22 cellular contexts compared by ENCODE assay signal in the genomic region with DNA sequence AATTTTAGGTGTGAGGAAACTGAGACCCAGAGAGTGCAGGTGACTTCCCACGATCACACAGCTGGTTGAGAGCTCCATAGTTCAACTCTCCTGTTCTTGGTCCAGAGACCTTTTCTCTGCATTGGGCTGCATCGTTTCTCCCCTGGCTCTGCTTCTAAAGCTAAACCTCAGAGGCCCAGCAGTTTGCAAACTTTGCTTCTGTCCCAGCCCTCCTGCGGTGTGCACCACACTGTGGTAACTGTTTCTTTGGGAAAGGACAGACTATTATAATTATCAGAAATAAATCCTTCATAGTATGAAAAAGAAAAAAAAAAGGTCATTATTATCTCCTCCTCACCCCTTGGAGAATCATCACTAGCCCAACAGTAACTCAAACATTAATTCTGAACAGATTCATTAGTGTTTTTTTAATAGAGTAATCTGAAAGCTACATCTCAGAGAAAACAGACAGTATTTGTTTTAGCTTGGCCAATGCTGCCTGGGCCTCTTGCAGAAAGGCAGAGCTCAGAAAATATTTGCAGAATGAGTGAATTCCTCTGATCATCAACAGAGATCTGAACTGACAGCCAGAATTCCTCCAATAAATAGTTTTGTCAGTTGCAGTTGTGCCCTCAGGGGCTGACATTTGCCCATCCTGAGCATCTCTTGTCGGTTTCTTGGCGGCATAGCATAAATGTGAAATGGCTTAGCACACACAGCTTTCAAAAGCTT. TPM values are rescaled to one million over a fixed set of nuclear protein-coding genes. Genes with fewer than 3 reads are reported as not detected.
DNase-seq lines count a peak whose midpoint lies in the region; ATAC-seq and TF ChIP-seq lines count a peak whose summit lies in the region.
"Had no signal": no experiment of that assay in that cellular context is flagged by ENCODE, and none has a peak within 500 bp of the region (broad histone marks: within the 10 kb centered on the region; RNA-seq: fewer than 3 reads in every experiment).

No MANE protein-coding gene starts in this region.

- peak overlapping the region; percentile 26 for H3K4me2 ChIP-seq in hepatocyte
- H3K4me2 ChIP-seq: BLaER1 had no signal

- H3K4me3 ChIP-seq in Panc1 (ENCODE audit: low read depth in 2 of 2, low read length in 2 of 2) (peak overlapping the region in 1 of 2 experiments; percentile 0; a peak in 1 of 4 replicates), hepatocyte (no peak overlapping the region)
- H3K4me3 ChIP-seq: BLaER1, left lung, SJSA1, skin epidermis, testis had no signal

- intact Hi-C loops in Panc1 (cut with micrococcal nuclease; ENCODE audit: unreplicated experiment) = no loop called here
- intact Hi-C loops in sciatic nerve (cut with DNase I) = no loop called here
- intact Hi-C loops in left colon (cut with DNase I, micrococcal nuclease) = no loop called here
- intact Hi-C loops in activated T-helper 1 cell treated with anti-CD3 and anti-CD28 coated beads, Interleukin-12 subunit alpha, Interleukin-12 subunit beta, Interleukin-2, Interleukin-4 antibody, amounts not matched to agents 30 ng/mL and 10 ng/mL and 1 ng/mL, durations not matched to agents 14 hours and 24 hours and 36 hours (cut with micrococcal nuclease) = no loop called here

- no peaks in the 10 kb centered on the region for H3K36me3 Mint-ChIP-seq in activated T-helper 1 cell treated with anti-CD3 and anti-CD28 coated beads, Interleukin-12 subunit alpha, Interleukin-12 subunit beta, Interleukin-2, Interleukin-4 antibody, amounts not matched to agents 30 ng/mL and 10 ng/mL and 1 ng/mL, durations not matched to agents 14 hours and 24 hours and 36 hours (ENCODE audit: low read depth)

- H3K4me1 Mint-ChIP-seq in activated T-helper 1 cell treated with anti-CD3 and anti-CD28 coated beads, Interleukin-12 subunit alpha, Interleukin-12 subunit beta, Interleukin-2, Interleukin-4 antibody, amounts not matched to agents 30 ng/mL and 10 ng/mL and 1 ng/mL, durations not matched to agents 14 hours and 24 hours and 36 hours (ENCODE audit: low read depth) = peaks cover 25% of the 10 kb centered on the region

- H3K9me3 ChIP-seq in Panc1 (ENCODE audit: control insufficient read depth, insufficient read depth, low read depth, low read length) (no peaks in the 10 kb centered on the region), hepatocyte (ENCODE audit: low read depth) (no peaks in the 10 kb centered on the region)
- H3K9me3 ChIP-seq: BLaER1, left lung, SJSA1, testis had no signal

- H3K9me2 ChIP-seq in hepatocyte (replicated peaks; ENCODE audit: insufficient read depth) = no peaks in the 10 kb centered on the region

- 27% methylated on average over 5 of the region's 5 CpGs for WGBS in hepatocyte (ENCODE audit: low lambda C conversion rate, missing lambda C conversion rate)

- H3K27me3 ChIP-seq in Panc1 (ENCODE audit: control insufficient read depth, insufficient read depth, low read length) (no peaks in the 10 kb centered on the region), hepatocyte (no peaks in the 10 kb centered on the region)
- H3K27me3 ChIP-seq: BLaER1, foreskin keratinocyte, left lung, SJSA1, testis had no signal

- H3K4me1 ChIP-seq in Panc1 (ENCODE audit: control insufficient read depth, insufficient read depth, low read length) (peaks cover 83% of the 10 kb centered on the region), hepatocyte (ENCODE audit: insufficient read depth) (peaks cover 15% of the 10 kb centered on the region)
- H3K4me1 ChIP-seq: BLaER1, left lung, testis had no signal

- CTCF ChIA-PET in Panc1 (lab: Charles Lee) = interaction anchor here (1.1 to 1.5 kb wide), 2 partner anchors 16 to 126 kb away, joined by 3 to 5 read pairs; no protein-coding TSS in a partner anchor

- no peaks in the 10 kb centered on the region for H3K79me2 ChIP-seq in hepatocyte

- in situ Hi-C loops in Panc1 (cut with HindIII; ENCODE audit: low pct_unique_long_range_greater_than_20kb, low sequenced_read_pairs) = no loop called here

- BruUV-seq in Panc1 (replicated peaks; lab: Mats Ljungman, UMichigan) = no TSS peak

- peak overlapping the region; percentile 100 for H3K27ac ChIP-seq in Panc1 (ENCODE audit: low read length)
- H3K27ac ChIP-seq in hepatocyte = peak overlapping the region; percentile 53
- H3K27ac ChIP-seq: BLaER1, foreskin keratinocyte, left lung, testis had no signal

- peaks cover 4% of the 10 kb centered on the region for H3K27me3 Mint-ChIP-seq in activated T-helper 1 cell treated with anti-CD3 and anti-CD28 coated beads, Interleukin-12 subunit alpha, Interleukin-12 subunit beta, Interleukin-2, Interleukin-4 antibody, amounts not matched to agents 30 ng/mL and 10 ng/mL and 1 ng/mL, durations not matched to agents 14 hours and 24 hours and 36 hours (ENCODE audit: insufficient read depth)

- H2AFZ ChIP-seq in hepatocyte = no peak overlapping the region

- H3K9me3 Mint-ChIP-seq in activated T-helper 1 cell treated with anti-CD3 and anti-CD28 coated beads, Interleukin-12 subunit alpha, Interleukin-12 subunit beta, Interleukin-2, Interleukin-4 antibody, amounts not matched to agents 30 ng/mL and 10 ng/mL and 1 ng/mL, durations not matched to agents 14 hours and 24 hours and 36 hours = no peaks in the 10 kb centered on the region

- H3K27ac Mint-ChIP-seq in activated T-helper 1 cell treated with anti-CD3 and anti-CD28 coated beads, Interleukin-12 subunit alpha, Interleukin-12 subunit beta, Interleukin-2, Interleukin-4 antibody, amounts not matched to agents 30 ng/mL and 10 ng/mL and 1 ng/mL, durations not matched to agents 14 hours and 24 hours and 36 hours = no peak overlapping the region

- TF ChIP-seq CTCF in Panc1 (IDR thresholded peaks at IDR 0.05) = no peak
- TF ChIP-seq CTCF in hepatocyte (IDR thresholded peaks at IDR 0.05; ENCODE audit: poor library complexity) = no peak

- peak; percentile 30 for DNase-seq in ELR (ENCODE audit: low read depth)
- DNase-seq in Panc1 (ENCODE audit: low read depth, low spot score) = no peak
- DNase-seq in hepatocyte (ENCODE audit: low spot score) = no peak
- DNase-seq in sciatic nerve (ENCODE audit: low spot score) = no peak
- no peak for DNase-seq in left colon
- no peak for DNase-seq in GM03348 (ENCODE audit: low spot score)
- no peak for DNase-seq in activated T-helper 1 cell treated with anti-CD3 and anti-CD28 coated beads, Interleukin-12 subunit alpha, Interleukin-12 subunit beta, Interleukin-2, Interleukin-4 antibody, amounts not matched to agents 30 ng/mL and 10 ng/mL and 1 ng/mL, durations not matched to agents 14 hours and 24 hours and 36 hours (ENCODE audit: low spot score)
- DNase-seq: activated CD4-positive, alpha-beta T cell treated with anti-CD3 and anti-CD28 coated beads for 4 hours; activated CD8-positive, alpha-beta memory T cell treated with anti-CD3 and anti-CD28 coated beads, Interleukin-2, amount 50 U/mL, for 48 hours; anterior cingulate cortex; foreskin keratinocyte; left lung; NCI-H1436 treated with DMSO at 0.1 percent for 48 hours; NCI-H446 treated with DMSO at 0.1 percent for 48 hours; stimulated activated CD4-positive, alpha-beta T cell treated with anti-CD3 and anti-CD28 coated beads, Interleukin-4, amount 100 ng/mL, for 4 hours; stimulated activated CD8-positive, alpha-beta memory T cell treated with anti-CD3 and anti-CD28 coated beads, Interleukin-4, amount 100 ng/mL, for 48 hours; T1000; testis had no signal

- H4K20me1 ChIP-seq in hepatocyte (ENCODE audit: insufficient read depth, poor library complexity, severe bottlenecking) = no peaks in the 10 kb centered on the region
- H4K20me1 ChIP-seq: BLaER1 had no signal

- no peaks in the 10 kb centered on the region for H3K36me3 ChIP-seq in Panc1 (ENCODE audit: control insufficient read depth, insufficient read depth, low read length)
- H3K36me3 ChIP-seq in hepatocyte (replicated peaks; ENCODE audit: insufficient read depth, low read depth) = no peaks in the 10 kb centered on the region
- H3K36me3 ChIP-seq: BLaER1, left lung, SJSA1 had no signal

- no peak overlapping the region for H3K4me3 Mint-ChIP-seq in activated T-helper 1 cell treated with anti-CD3 and anti-CD28 coated beads, Interleukin-12 subunit alpha, Interleukin-12 subunit beta, Interleukin-2, Interleukin-4 antibody, amounts not matched to agents 30 ng/mL and 10 ng/mL and 1 ng/mL, durations not matched to agents 14 hours and 24 hours and 36 hours

- peak; percentile 87 for ATAC-seq in Panc1
- peak; percentile 73 for ATAC-seq in sciatic nerve
- ATAC-seq in left colon = no peak
- ATAC-seq: foreskin keratinocyte, left lung had no signal

- POLR2A ChIA-PET in Panc1 (lab: Charles Lee) = interaction anchor here (0.5 to 1.3 kb wide), 5 partner anchors 12 to 611 kb away, joined by 3 to 7 read pairs (median 4); no protein-coding TSS in a partner anchor

RNA-seq across cellular contexts. Expression of gene BFSP2, which starts 52.9 kb away (rescaled TPM):
- total RNA-seq in Panc1 (2021; ENCODE audit: unreplicated experiment) (0.67 TPM), hepatocyte (not detected in 2 replicates), sciatic nerve (not detected), left colon (not detected)
- polyA plus RNA-seq in Panc1 (2012; ENCODE audit: insufficient read length) = 0.46 TPM
- polyA plus RNA-seq in hepatocyte = not detected in 2 replicates
- not detected in 2 replicates for total RNA-seq in activated T-helper 1 cell treated with anti-CD3 and anti-CD28 coated beads, Interleukin-12 subunit alpha, Interleukin-12 subunit beta, Interleukin-2, Interleukin-4 antibody, amounts not matched to agents 30 ng/mL and 10 ng/mL and 1 ng/mL, durations not matched to agents 14 hours and 24 hours and 36 hours
- total RNA-seq: foreskin keratinocyte, left lung, myocyte, SJSA1, testis had no signal
- polyA plus RNA-seq: foreskin keratinocyte had no signal
